ENCODE assay signal across 11 cellular contexts in genomic region chr15:77036537-77037474, GRCh38. TPM values are rescaled to one million over a fixed set of nuclear protein-coding genes. Genes with fewer than 3 reads are reported as not detected.
A peak's percentile ranks its signal among the peaks of the same experiment; 100 is the strongest.
DNase-seq lines count a peak whose midpoint lies in the region; ATAC-seq and TF ChIP-seq lines count a peak whose summit lies in the region.
"Had no signal": no experiment of that assay in that cellular context is flagged by ENCODE, and none has a peak within 500 bp of the region (broad histone marks: within the 10 kb centered on the region; RNA-seq: fewer than 3 reads in every experiment).

No MANE protein-coding gene starts in this region.

- H3K27ac Mint-ChIP-seq in CD8-positive, alpha-beta T cell: peak overlapping the region; percentile 79
- H3K27ac Mint-ChIP-seq: HFFc6 had no signal

- H3K9me3 Mint-ChIP-seq in CD8-positive, alpha-beta T cell: peaks cover 4% of the 10 kb centered on the region

- peaks cover 37% of the 10 kb centered on the region for H3K36me3 ChIP-seq in CD8-positive, alpha-beta T cell (ENCODE audit: insufficient read depth, low read length)
- H3K36me3 ChIP-seq in H7 (replicated peaks; ENCODE audit: control insufficient read depth, insufficient read depth, low read length) (no peaks in the 10 kb centered on the region), neutrophil (peaks cover 62% of the 10 kb centered on the region), mesendoderm (ENCODE audit: control insufficient read depth, insufficient read depth, low read length) (no peaks in the 10 kb centered on the region)

- H2BK5ac ChIP-seq in mesendoderm (ENCODE audit: low read length): no peak overlapping the region

- ATAC-seq in CD8-positive, alpha-beta T cell: no peak
- no peak for ATAC-seq in GM21528 (IDR thresholded peaks at IDR 0.05; ENCODE audit: low FRiP score, unreplicated experiment)

- H3K79me1 ChIP-seq in mesendoderm (ENCODE audit: low read length): no peaks in the 10 kb centered on the region

- no peak overlapping the region for H2BK120ac ChIP-seq in mesendoderm (ENCODE audit: low read depth, low read length)

- H3K4me3 ChIP-seq in CD8-positive, alpha-beta T cell (ENCODE audit: low read depth, low read length): no peak overlapping the region
- H3K4me3 ChIP-seq in H7 (ENCODE audit: insufficient read depth, low read depth, low read length): no peak overlapping the region
- H3K4me3 ChIP-seq in neutrophil (ENCODE audit: low read depth in 1 of 2, low read length in 1 of 2): no peak overlapping the region
- H3K4me3 ChIP-seq in mesendoderm (ENCODE audit: low read length): no peak overlapping the region

- CTCF ChIA-PET in CD8-positive, alpha-beta T cell (lab: Charles Lee): interaction anchor here (0.8 to 3.6 kb wide), 2 partner anchors 13 to 64 kb away, joined by 3 to 19 read pairs; no protein-coding TSS in a partner anchor

- no peaks in the 10 kb centered on the region for H3K9me3 ChIP-seq in CD8-positive, alpha-beta T cell (ENCODE audit: low read length)
- H3K9me3 ChIP-seq in neutrophil: no peaks in the 10 kb centered on the region

- POLR2A ChIA-PET in CD8-positive, alpha-beta T cell (lab: Charles Lee): no interaction called here

- no peak overlapping the region for H3K27ac ChIP-seq in CD8-positive, alpha-beta T cell (ENCODE audit: low read depth, low read length)
- peak overlapping the region; percentile 69 for H3K27ac ChIP-seq in neutrophil
- no peak overlapping the region for H3K27ac ChIP-seq in mesendoderm (ENCODE audit: low read depth, low read length)
- H3K27ac ChIP-seq: HL-60 had no signal

- intact Hi-C loops in CD8-positive, alpha-beta T cell (cut with DNase I, micrococcal nuclease): loop anchor here in 1 of 2 experiments (5.0 kb wide), 1 partner anchor 460 kb away; no protein-coding TSS in a partner anchor

- H3K23ac ChIP-seq in mesendoderm (ENCODE audit: low read length): no peak overlapping the region

- H3K56ac ChIP-seq in mesendoderm (ENCODE audit: low read length): no peak overlapping the region

- no peak overlapping the region for H3K4ac ChIP-seq in mesendoderm (ENCODE audit: low read depth, low read length)

- H3K18ac ChIP-seq in mesendoderm (ENCODE audit: low read length): no peak overlapping the region

- H2BK15ac ChIP-seq in mesendoderm (replicated peaks; ENCODE audit: low read depth): no peak overlapping the region

- H3K4me1 Mint-ChIP-seq in CD8-positive, alpha-beta T cell (ENCODE audit: low read depth): no peaks in the 10 kb centered on the region

- H3K27me3 Mint-ChIP-seq in CD8-positive, alpha-beta T cell (ENCODE audit: low read depth): no peaks in the 10 kb centered on the region

- H3K79me2 ChIP-seq in mesendoderm (ENCODE audit: control insufficient read depth, insufficient read depth, low read length): no peaks in the 10 kb centered on the region

- no peak overlapping the region for H4K5ac ChIP-seq in mesendoderm (ENCODE audit: low read length)

- H4K8ac ChIP-seq in mesendoderm (ENCODE audit: low read depth, low read length): no peak overlapping the region

- no peaks in the 10 kb centered on the region for H3K27me3 ChIP-seq in CD8-positive, alpha-beta T cell (ENCODE audit: insufficient read depth, low read length)
- H3K27me3 ChIP-seq in H7 (ENCODE audit: control insufficient read depth, insufficient read depth, low read length) (no peaks in the 10 kb centered on the region), neutrophil (no peaks in the 10 kb centered on the region), mesendoderm (ENCODE audit: insufficient read depth, low read length, poor library complexity) (no peaks in the 10 kb centered on the region)

- H3K36me3 Mint-ChIP-seq in CD8-positive, alpha-beta T cell: peaks cover 48% of the 10 kb centered on the region

- H3K4me1 ChIP-seq in CD8-positive, alpha-beta T cell (ENCODE audit: insufficient read depth, low read length): no peaks in the 10 kb centered on the region
- no peaks in the 10 kb centered on the region for H3K4me1 ChIP-seq in neutrophil (ENCODE audit: control insufficient read depth in 1 of 2, insufficient read depth in 1 of 2, low read depth in 1 of 2, low read length in 1 of 2)
- no peaks in the 10 kb centered on the region for H3K4me1 ChIP-seq in mesendoderm (ENCODE audit: control insufficient read depth, low read depth, low read length)

- DNase-seq in CD8-positive, alpha-beta T cell: peak in 2 of 7 experiments; percentile 15 to 48
- DNase-seq in H7 (peak; percentile 36), ecto neural progenitor cell (ENCODE audit: low spot score) (peak; percentile 43), SHP77 (lab: John Stamatoyannopoulos, UW) (no peak), mesendoderm (no peak), hippocampal formation (lab: John Stamatoyannopoulos, UW) (no peak)
- DNase-seq: HFFc6, NCI-H1092 treated with DMSO at 0.1 percent for 48 hours had no signal

- H2AK5ac ChIP-seq in mesendoderm (ENCODE audit: low read length): no peak overlapping the region

- no peak for TF ChIP-seq CTCF in CD8-positive, alpha-beta T cell (IDR thresholded peaks at IDR 0.05)
- TF ChIP-seq CTCF in neutrophil (IDR thresholded peaks at IDR 0.05): no peak

- H3K9ac ChIP-seq in mesendoderm (ENCODE audit: low read length): no peak overlapping the region

- no peak overlapping the region for H3K4me2 ChIP-seq in mesendoderm (ENCODE audit: low read length)

- no peak overlapping the region for H3K4me3 Mint-ChIP-seq in CD8-positive, alpha-beta T cell
- H3K4me3 Mint-ChIP-seq: HFFc6 had no signal

- WGBS in mesendoderm (ENCODE audit: extremely low coverage, insufficient coverage, low lambda C conversion rate): no CpG with 5 or more reads among the region's 23 CpGs

RNA-seq across cellular contexts. Expression of gene TSPAN3, which starts 34.1 kb away (rescaled TPM):
- total RNA-seq in CD8-positive, alpha-beta T cell: 10 to 100 TPM; 21.4 to 22.7 TPM
- 153 and 157 TPM in 2 replicates for total RNA-seq in H7 (2014; rRNA removed; shearing (Covaris generic))
- 89.3 TPM for polyA plus RNA-seq in mesendoderm (2013, experiment 1 of 2)
- polyA plus RNA-seq in mesendoderm (2013, experiment 2 of 2): 88.4 TPM

RNA-seq across cellular contexts. Expression of gene PSTPIP1, which starts 41.9 kb away (rescaled TPM):
- total RNA-seq in CD8-positive, alpha-beta T cell: 10 to 100 TPM; 86.7 to 88.0 TPM
- total RNA-seq in H7 (2014; rRNA removed; shearing (Covaris generic)): 0.21 and 1.3 TPM in 2 replicates
- 0.14 TPM for polyA plus RNA-seq in mesendoderm (2013, experiment 1 of 2)
- polyA plus RNA-seq in mesendoderm (2013, experiment 2 of 2): 0.38 TPM

Comparison
In these comparisons a context has a peak if more than half of its experiments do, and no peak if none do; other contexts are left out.
1. DNase-seq: peak in H7 (single experiment) and ecto neural progenitor cell (single experiment); none in SHP77 (0 of 2), mesendoderm (single experiment) and hippocampal formation (0 of 2).
2. RNA of gene PSTPIP1, which starts 41.9 kb away (total RNA-seq): 86.7 to 88.0 TPM in CD8-positive, alpha-beta T cell; 0.21 to 1.3 TPM in H7; every median in the first group is over 10 times any median in the second.